In genomic region chr17:74354123-74354522, GRCh38 we compare ENCODE assay signal across 8 cellular contexts. TPM values are rescaled to one million over a fixed set of nuclear protein-coding genes. Genes with fewer than 3 reads are reported as not detected.
DNase-seq lines count a peak whose midpoint lies in the region; ATAC-seq, FAIRE-seq and TF ChIP-seq lines count a peak whose summit lies in the region.

No MANE protein-coding gene starts in this region.

- no peak for FAIRE-seq in D721Med (lab: Jason Lieb, UNC)

- H3K27me3 Mint-ChIP-seq in activated CD8-positive, alpha-beta T cell treated with anti-CD3 and anti-CD28 coated beads, Interleukin-2, amount 10 ng/mL, durations not matched to agents 7 days and 5 days (ENCODE audit: low read depth), result peaks cover 62% of the 10 kb centered on the region
- peaks cover 26% of the 10 kb centered on the region for H3K27me3 Mint-ChIP-seq in glutamatergic neuron (ENCODE audit: unreplicated experiment)

- H3K36me3 Mint-ChIP-seq in activated CD8-positive, alpha-beta T cell treated with anti-CD3 and anti-CD28 coated beads, Interleukin-2, amount 10 ng/mL, durations not matched to agents 7 days and 5 days (ENCODE audit: low read depth), result no peaks in the 10 kb centered on the region
- peaks cover 5% of the 10 kb centered on the region for H3K36me3 Mint-ChIP-seq in glutamatergic neuron (ENCODE audit: unreplicated experiment)

- H3K4me3 Mint-ChIP-seq in activated CD8-positive, alpha-beta T cell treated with anti-CD3 and anti-CD28 coated beads, Interleukin-2, amount 10 ng/mL, durations not matched to agents 7 days and 5 days, result no peak overlapping the region
- H3K4me3 Mint-ChIP-seq in glutamatergic neuron (ENCODE audit: unreplicated experiment), result no peak overlapping the region

- ATAC-seq in activated CD8-positive, alpha-beta T cell treated with anti-CD3 and anti-CD28 coated beads, Interleukin-2, amount 10 ng/mL, durations not matched to agents 7 days and 5 days, result peak; percentile 71

- CTCF ChIA-PET in activated CD8-positive, alpha-beta T cell treated with anti-CD3 and anti-CD28 coated beads, Interleukin-2, amount 10 ng/mL, durations not matched to agents 7 days and 5 days (lab: Charles Lee), result interaction anchor here (0.9 to 1.3 kb wide), 3 partner anchors 9 to 143 kb away, joined by 3 to 4 read pairs (median 4); no protein-coding TSS in a partner anchor

- peaks cover 2% of the 10 kb centered on the region for H3K4me1 Mint-ChIP-seq in activated CD8-positive, alpha-beta T cell treated with anti-CD3 and anti-CD28 coated beads, Interleukin-2, amount 10 ng/mL, durations not matched to agents 7 days and 5 days (ENCODE audit: low read depth)
- H3K4me1 Mint-ChIP-seq in glutamatergic neuron (ENCODE audit: low read depth, unreplicated experiment), result peaks cover 13% of the 10 kb centered on the region

- H3K4me3 ChIP-seq in LNCaP clone FGC (ENCODE audit: low read depth, low read length), result no peak overlapping the region

- DNase-seq in D721Med (ENCODE audit: insufficient read length, low spot score) (no peak), LNCaP clone FGC (ENCODE audit: low read depth) (no peak), glutamatergic neuron (peak; percentile 80), NCI-H2171 (lab: John Stamatoyannopoulos, UW) (no peak), DMS153 treated with DMSO at 0.1 percent for 48 hours (lab: John Stamatoyannopoulos, UW; ENCODE audit: unreplicated experiment) (no peak), NCI-H82 (lab: John Stamatoyannopoulos, UW) (no peak)
- peak; percentile 72 for DNase-seq in activated CD8-positive, alpha-beta T cell treated with anti-CD3 and anti-CD28 coated beads, Interleukin-2, amount 10 ng/mL, durations not matched to agents 7 days and 5 days
- DNase-seq in stimulated activated CD4-positive, alpha-beta T cell treated with anti-CD3 and anti-CD28 coated beads, Interleukin-2, amount 100 ng/mL, for 48 hours, result peak; percentile 65 to 68

- no peaks in the 10 kb centered on the region for H3K9me3 Mint-ChIP-seq in activated CD8-positive, alpha-beta T cell treated with anti-CD3 and anti-CD28 coated beads, Interleukin-2, amount 10 ng/mL, durations not matched to agents 7 days and 5 days (ENCODE audit: insufficient read depth)
- peaks cover 25% of the 10 kb centered on the region for H3K9me3 Mint-ChIP-seq in glutamatergic neuron (ENCODE audit: unreplicated experiment)

- peak; percentile 98 for TF ChIP-seq CTCF in D721Med (IDR thresholded peaks at IDR 0.05; ENCODE audit: insufficient read depth, missing control alignments)
- TF ChIP-seq CTCF in LNCaP clone FGC (IDR thresholded peaks at IDR 0.05; ENCODE audit: control insufficient read depth, extremely low read depth, insufficient read depth), result peak; percentile 87
- peak; percentile 46 for TF ChIP-seq CTCF in glutamatergic neuron (IDR thresholded peaks at IDR 0.05; ENCODE audit: partially characterized antibody, unreplicated experiment)

- POLR2A ChIA-PET in activated CD8-positive, alpha-beta T cell treated with anti-CD3 and anti-CD28 coated beads, Interleukin-2, amount 10 ng/mL, durations not matched to agents 7 days and 5 days (lab: Charles Lee), result no interaction called here

- H3K27ac Mint-ChIP-seq in activated CD8-positive, alpha-beta T cell treated with anti-CD3 and anti-CD28 coated beads, Interleukin-2, amount 10 ng/mL, durations not matched to agents 7 days and 5 days, result no peak overlapping the region
- peak overlapping the region; percentile 55 for H3K27ac Mint-ChIP-seq in glutamatergic neuron (ENCODE audit: unreplicated experiment)

RNA-seq across cellular contexts. Expression of gene BTBD17, which starts 7.5 kb away (rescaled TPM):
- total RNA-seq in activated CD8-positive, alpha-beta T cell treated with anti-CD3 and anti-CD28 coated beads, Interleukin-2, amount 10 ng/mL, durations not matched to agents 7 days and 5 days, result not detected
- total RNA-seq in glutamatergic neuron (ENCODE audit: unreplicated experiment), result 310 TPM

RNA-seq across cellular contexts. Expression of gene GPR142, which starts 13.2 kb away (rescaled TPM):
- not detected for total RNA-seq in activated CD8-positive, alpha-beta T cell treated with anti-CD3 and anti-CD28 coated beads, Interleukin-2, amount 10 ng/mL, durations not matched to agents 7 days and 5 days
- 20.7 TPM for total RNA-seq in glutamatergic neuron (ENCODE audit: unreplicated experiment)

RNA-seq across cellular contexts. Expression of gene KIF19, which starts 28.1 kb away (rescaled TPM):
- total RNA-seq in activated CD8-positive, alpha-beta T cell treated with anti-CD3 and anti-CD28 coated beads, Interleukin-2, amount 10 ng/mL, durations not matched to agents 7 days and 5 days, result under 1 TPM; 0.37 TPM
- 80.8 TPM for total RNA-seq in glutamatergic neuron (ENCODE audit: unreplicated experiment)

Comparison
In these comparisons a context has a peak if more than half of its experiments do, and no peak if none do; other contexts are left out.
1. DNase-seq: peak in activated CD8-positive, alpha-beta T cell treated with anti-CD3 and anti-CD28 coated beads, Interleukin-2, amount 10 ng/mL, durations not matched to agents 7 days and 5 days (single experiment), glutamatergic neuron (single experiment) and stimulated activated CD4-positive, alpha-beta T cell treated with anti-CD3 and anti-CD28 coated beads, Interleukin-2, amount 100 ng/mL, for 48 hours (2 of 2); none in D721Med (single experiment), LNCaP clone FGC (single experiment), NCI-H2171 (single experiment), DMS153 treated with DMSO at 0.1 percent for 48 hours (single experiment) and NCI-H82 (single experiment).
2. CTCF ChIP-seq: peak in every context shown above with its lines; median percentile 98 in D721Med; 87 in LNCaP clone FGC; 46 in glutamatergic neuron.
3. RNA of gene BTBD17, which starts 7.5 kb away (total RNA-seq): 310 TPM in glutamatergic neuron (single experiment); not detected in activated CD8-positive, alpha-beta T cell treated with anti-CD3 and anti-CD28 coated beads, Interleukin-2, amount 10 ng/mL, durations not matched to agents 7 days and 5 days; every median in the first group is over 100 times any median in the second.
4. RNA of gene GPR142, which starts 13.2 kb away (total RNA-seq): 20.7 TPM in glutamatergic neuron (single experiment); not detected in activated CD8-positive, alpha-beta T cell treated with anti-CD3 and anti-CD28 coated beads, Interleukin-2, amount 10 ng/mL, durations not matched to agents 7 days and 5 days; every median in the first group is over 10 times any median in the second.
5. RNA of gene KIF19, which starts 28.1 kb away (total RNA-seq): 80.8 TPM in glutamatergic neuron (single experiment); 0.37 TPM in activated CD8-positive, alpha-beta T cell treated with anti-CD3 and anti-CD28 coated beads, Interleukin-2, amount 10 ng/mL, durations not matched to agents 7 days and 5 days; every median in the first group is over 10 times any median in the second.